10 cellular contexts compared by ENCODE assay signal in the genomic region with DNA sequence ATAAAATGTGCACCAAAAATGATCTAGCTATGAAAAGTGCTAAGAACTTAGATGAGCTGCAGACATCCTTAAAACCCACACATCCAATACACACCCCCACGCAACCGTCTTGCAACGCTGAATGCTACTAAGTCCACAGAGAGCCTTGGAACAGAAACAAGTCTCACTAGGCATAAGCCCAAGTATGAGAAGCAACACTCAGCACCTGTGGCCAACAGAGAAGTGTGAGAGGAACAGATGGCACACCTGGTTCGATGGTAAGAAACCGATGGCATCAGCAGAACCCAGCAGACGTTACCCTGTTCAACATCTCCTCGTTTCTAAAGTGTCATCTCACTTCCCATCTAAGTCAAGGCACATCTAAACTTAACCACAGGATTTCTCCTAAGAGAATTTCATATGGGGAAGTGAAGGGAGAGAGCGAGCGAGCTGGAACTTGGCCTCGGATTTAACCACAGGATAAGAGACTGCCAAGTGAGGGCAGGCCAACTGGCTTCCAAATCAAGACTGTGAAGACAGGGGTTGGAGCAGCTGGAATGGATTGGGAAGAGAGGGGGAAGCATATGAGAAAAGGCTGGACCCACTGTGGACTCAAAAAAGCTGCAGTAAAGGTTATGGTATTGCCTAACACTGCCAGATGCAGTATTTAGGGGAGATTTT. TPM values are rescaled to one million over a fixed set of nuclear protein-coding genes. Genes with fewer than 3 reads are reported as not detected.
A peak's percentile ranks its signal among the peaks of the same experiment; 100 is the strongest.
DNase-seq lines count a peak whose midpoint lies in the region; ATAC-seq, FAIRE-seq and TF ChIP-seq lines count a peak whose summit lies in the region.
"Had no signal": no experiment of that assay in that cellular context is flagged by ENCODE, and none has a peak within 500 bp of the region (broad histone marks: within the 10 kb centered on the region; RNA-seq: fewer than 3 reads in every experiment).

No MANE protein-coding gene starts in this region.

- no peak overlapping the region for H2AFZ ChIP-seq in KMS-11 (ENCODE audit: low read depth)

- FAIRE-seq in kidney (lab: Jason Lieb, UNC): no peak

- DNase-seq in body of pancreas (peak; percentile 42 to 69 (median 58)), kidney (peak; percentile 79), SK-N-DZ (ENCODE audit: low spot score) (no peak), islet precursor cell (no peak), NCI-H1092 (lab: John Stamatoyannopoulos, UW) (no peak)
- no peak for DNase-seq in stimulated activated CD4-positive, alpha-beta T cell treated with anti-CD3 and anti-CD28 coated beads, Interleukin-2, amount 100 ng/mL, for 24 hours
- DNase-seq: stimulated activated naive CD8-positive, alpha-beta T cell treated with anti-CD3 and anti-CD28 coated beads, Interleukin-15, Interleukin-2, amounts not matched to agents 100 U/mL and 50 U/mL, for 24 hours had no signal

- H3K4me3 ChIP-seq in KMS-11 (IDR thresholded peaks at IDR 0.05; ENCODE audit: insufficient read depth, low read depth, low read length) (no peak overlapping the region), body of pancreas (no peak overlapping the region), kidney (ENCODE audit: low read length in 2 of 2) (no peak overlapping the region), subcutaneous abdominal adipose tissue (ENCODE audit: low read depth in 1 of 5, low read length in 5 of 5) (peak overlapping the region in 3 of 5 donors; percentile 4 to 41 (median 24))
- H3K4me3 ChIP-seq: prostate gland had no signal

- H3K36me3 ChIP-seq in KMS-11 (ENCODE audit: insufficient read depth) (no peaks in the 10 kb centered on the region; the same call in 1 of the 2 replicates), body of pancreas (replicated peaks in 1 of 2; ENCODE audit: insufficient read depth in 1 of 2, low read depth in 2 of 2) (peaks cover 0 to 17% of the 10 kb centered on the region in 2 donors), kidney (ENCODE audit: control insufficient read depth in 1 of 2, insufficient read depth in 2 of 2, low read length in 2 of 2) (peaks cover 24 to 43% of the 10 kb centered on the region in 2 donors), subcutaneous abdominal adipose tissue (ENCODE audit: control insufficient read depth in 5 of 5, insufficient read depth in 5 of 5, low read length in 5 of 5) (peaks cover 24 to 40% (median 34%) of the 10 kb centered on the region in 5 donors)

- H3K27ac ChIP-seq in KMS-11: peak overlapping the region; percentile 75
- peak overlapping the region in 2 of 4 donors; percentile 31 to 44 for H3K27ac ChIP-seq in body of pancreas
- no peak overlapping the region for H3K27ac ChIP-seq in kidney (ENCODE audit: low read depth in 2 of 2, low read length in 2 of 2)
- peak overlapping the region; percentile 85 for H3K27ac ChIP-seq in subcutaneous abdominal adipose tissue (ENCODE audit: low read depth, low read length)

- 0 out of 2 replicates have a peak, but pooled peaks cover 5% of the 10 kb centered on the region for H3K79me2 ChIP-seq in KMS-11 (ENCODE audit: insufficient read depth, low read depth)

- TF ChIP-seq POLR2A in body of pancreas (IDR thresholded peaks at IDR 0.05): no peak

- TF ChIP-seq CTCF in KMS-11 (conservative IDR thresholded peaks at IDR 0.05; ENCODE audit: low read depth, low read length) (no peak), body of pancreas (IDR thresholded peaks at IDR 0.05) (no peak), kidney (IDR thresholded peaks at IDR 0.05; ENCODE audit: borderline replicate concordance, extremely low read depth, insufficient read depth) (no peak)

- no peaks in the 10 kb centered on the region for H4K20me1 ChIP-seq in KMS-11 (ENCODE audit: insufficient read depth)

- peak; percentile 80 for ATAC-seq in body of pancreas
- ATAC-seq: stimulated activated naive CD8-positive, alpha-beta T cell treated with anti-CD3 and anti-CD28 coated beads, Interleukin-15, Interleukin-2, amounts not matched to agents 100 U/mL and 50 U/mL, for 24 hours had no signal

- intact Hi-C loops in body of pancreas (cut with DNase I): no loop called here
- intact Hi-C loops in kidney (cut with DNase I): no loop called here

- H3K9ac ChIP-seq in KMS-11 (peak overlapping the region; percentile 2; the same call in 1 of the 2 replicates), kidney (ENCODE audit: low read length in 2 of 2) (no peak overlapping the region), subcutaneous abdominal adipose tissue (ENCODE audit: low read length in 5 of 5) (peak overlapping the region in 3 of 5 donors; percentile 2 to 24 (median 3))

- H3K9me3 ChIP-seq in body of pancreas (no peaks in the 10 kb centered on the region), kidney (ENCODE audit: control insufficient read depth in 1 of 2, low read length in 2 of 2) (no peaks in the 10 kb centered on the region), subcutaneous abdominal adipose tissue (ENCODE audit: control insufficient read depth in 5 of 5, low read length in 5 of 5) (no peaks in the 10 kb centered on the region)
- H3K9me3 ChIP-seq: prostate gland had no signal

- peak overlapping the region; percentile 89 for H3K4me2 ChIP-seq in KMS-11

- WGBS in body of pancreas, 2 donors: 18 to 53% methylated on average over 10 of the region's 10 CpGs

- peaks cover 70% of the 10 kb centered on the region for H3K4me1 ChIP-seq in KMS-11 (ENCODE audit: low read depth, poor library complexity, severe bottlenecking)
- H3K4me1 ChIP-seq in body of pancreas: peaks cover 37% of the 10 kb centered on the region
- H3K4me1 ChIP-seq in kidney (ENCODE audit: control insufficient read depth in 1 of 2, insufficient read depth in 1 of 2, low read depth in 1 of 2, low read length in 2 of 2): peaks cover 0 to 4% of the 10 kb centered on the region in 2 donors
- H3K4me1 ChIP-seq in subcutaneous abdominal adipose tissue (ENCODE audit: control insufficient read depth in 5 of 5, insufficient read depth in 5 of 5, low read length in 5 of 5): peaks cover 8 to 28% (median 28%) of the 10 kb centered on the region in 5 donors

- H3K27me3 ChIP-seq in KMS-11 (ENCODE audit: insufficient read depth, low read depth): no peaks in the 10 kb centered on the region
- H3K27me3 ChIP-seq in body of pancreas: no peaks in the 10 kb centered on the region
- H3K27me3 ChIP-seq in subcutaneous abdominal adipose tissue (ENCODE audit: control insufficient read depth in 5 of 5, insufficient read depth in 4 of 5, low read length in 5 of 5): no peaks in the 10 kb centered on the region

RNA-seq across cellular contexts. Expression of a gene that starts 41.0 kb away (rescaled TPM):
- total RNA-seq in body of pancreas: under 1 TPM; 0.78 to 0.99 TPM
- 0.98 TPM for total RNA-seq in kidney
- polyA plus RNA-seq in kidney (ENCODE audit: insufficient read depth, low read depth, low replicate concordance): 1.2 TPM
- 0.44 and 0.58 TPM in 2 replicates for polyA plus RNA-seq in SK-N-DZ (2014; cell fraction: cytosol; rRNA removed)
- polyA plus RNA-seq in SK-N-DZ (2014; cell fraction: nucleus; rRNA removed): not detected in 2 replicates

Comparison
In these comparisons a context has a peak if more than half of its experiments do, and no peak if none do; other contexts are left out.
1. H3K27ac ChIP-seq: peak in KMS-11 (single experiment) and subcutaneous abdominal adipose tissue (single experiment); none in kidney (0 of 2).
2. H3K4me3 ChIP-seq: peak in subcutaneous abdominal adipose tissue (3 of 5); none in KMS-11 (single experiment), body of pancreas (0 of 2) and kidney (0 of 2).
3. H3K9ac ChIP-seq: peak in KMS-11 (single experiment) and subcutaneous abdominal adipose tissue (3 of 5); none in kidney (0 of 2).
4. DNase-seq: peak in body of pancreas (4 of 4) and kidney (single experiment); none in stimulated activated CD4-positive, alpha-beta T cell treated with anti-CD3 and anti-CD28 coated beads, Interleukin-2, amount 100 ng/mL, for 24 hours (0 of 2), SK-N-DZ (single experiment), islet precursor cell (single experiment) and NCI-H1092 (single experiment).